1 cellular context compared by ENCODE assay signal in genomic region chr10:92688927-92689662, GRCh38.
TF ChIP-seq lines count a peak whose summit lies in the region.

No MANE protein-coding gene starts in this region.

TF ChIP-seq in HepG2, 621 proteins besides CTCF, POLR2A, EP300 and RAD21 (continued from another document and continues in another):
- no peak for TF ChIP-seq ZBTB40 (IDR thresholded peaks at IDR 0.05)
- peak; percentile 49; the same call in 1 of the 2 replicates for TF ChIP-seq ZBTB40 (CRISPR knock-in tag; IDR thresholded peaks at IDR 0.05)
- peak; percentile 35 for TF ChIP-seq ZNF883 (CRISPR knock-in tag; IDR thresholded peaks at IDR 0.05; ENCODE audit: not compliant biosample characterization)
- TF ChIP-seq MTF2 (CRISPR knock-in tag; IDR thresholded peaks at IDR 0.05; ENCODE audit: borderline replicate concordance) = peak; percentile 82; the same call in 1 of the 2 replicates
- 0 out of 2 replicates have a peak, but pooled peaks have one; percentile 32 for TF ChIP-seq GFI1 (CRISPR knock-in tag; IDR thresholded peaks at IDR 0.05; ENCODE audit: borderline replicate concordance)
- TF ChIP-seq UBTF (CRISPR knock-in tag; IDR thresholded peaks at IDR 0.05) = peak; percentile 92
- TF ChIP-seq ZNF572 (CRISPR knock-in tag; IDR thresholded peaks at IDR 0.05) = peak; percentile 96; the same call in 1 of the 2 replicates
- peak; percentile 19 for TF ChIP-seq ZNF18 (CRISPR knock-in tag; IDR thresholded peaks at IDR 0.05; ENCODE audit: insufficient replicate concordance)
- TF ChIP-seq BCL6 (CRISPR knock-in tag; IDR thresholded peaks at IDR 0.05) = no peak
- TF ChIP-seq SMYD3 (CRISPR knock-in tag; IDR thresholded peaks at IDR 0.05) = no peak
- TF ChIP-seq U2AF1 (optimal IDR thresholded peaks at IDR 0.05; ENCODE audit: low read depth, low read length) = peak; percentile 32
- TF ChIP-seq ZNF781 (CRISPR knock-in tag; IDR thresholded peaks at IDR 0.05; ENCODE audit: borderline replicate concordance, not compliant biosample characterization) = peak; percentile 79
- TF ChIP-seq CBFB (CRISPR knock-in tag; IDR thresholded peaks at IDR 0.05) = peak; percentile 67; the same call in 1 of the 2 replicates
- TF ChIP-seq KDM3A (CRISPR knock-in tag; IDR thresholded peaks at IDR 0.05; ENCODE audit: low read depth) = peak; percentile 20; the same call in 1 of the 2 replicates
- TF ChIP-seq IRF9 (CRISPR knock-in tag; IDR thresholded peaks at IDR 0.05; ENCODE audit: borderline replicate concordance) = no peak; the same call in 1 of the 2 replicates
- no peak for TF ChIP-seq FUBP1 (CRISPR knock-in tag; IDR thresholded peaks at IDR 0.05; ENCODE audit: borderline replicate concordance)
- no peak for TF ChIP-seq XRCC5 (optimal IDR thresholded peaks at IDR 0.05; ENCODE audit: low read length)
- TF ChIP-seq PCBP2 (optimal IDR thresholded peaks at IDR 0.05; ENCODE audit: low read depth, low read length, poor library complexity, severe bottlenecking) = no peak
- TF ChIP-seq ZNF205 (CRISPR knock-in tag; IDR thresholded peaks at IDR 0.05) = peak; percentile 22
- no peak for TF ChIP-seq LCORL (IDR thresholded peaks at IDR 0.05)
- peak; percentile 77 for TF ChIP-seq LCORL (CRISPR knock-in tag; IDR thresholded peaks at IDR 0.05)
- TF ChIP-seq LBX2 (CRISPR knock-in tag; IDR thresholded peaks at IDR 0.05; ENCODE audit: borderline replicate concordance) = 0 out of 2 replicates have a peak, but pooled peaks have one; percentile 57
- no peak; the same call in 1 of the 2 replicates for TF ChIP-seq ESRRA (CRISPR knock-in tag; IDR thresholded peaks at IDR 0.05; ENCODE audit: low read depth)
- 0 out of 2 replicates have a peak, but pooled peaks have one; percentile 20 for TF ChIP-seq NR0B2 (CRISPR knock-in tag; IDR thresholded peaks at IDR 0.05)
- TF ChIP-seq ZHX1 (CRISPR knock-in tag; IDR thresholded peaks at IDR 0.05; ENCODE audit: low read depth) = no peak; the same call in 1 of the 2 replicates
- peak; percentile 16 for TF ChIP-seq RBM39 (IDR thresholded peaks at IDR 0.05; ENCODE audit: low read depth, low read length, poor library complexity, severe bottlenecking)
- TF ChIP-seq ZNF350 (CRISPR knock-in tag; IDR thresholded peaks at IDR 0.05; ENCODE audit: borderline replicate concordance, low read depth) = peak; percentile 80
- TF ChIP-seq FOXC1 (CRISPR knock-in tag; IDR thresholded peaks at IDR 0.05; ENCODE audit: borderline replicate concordance) = peak; percentile 81; the same call in 1 of the 2 replicates
- TF ChIP-seq ZNF644 (CRISPR knock-in tag; IDR thresholded peaks at IDR 0.05; ENCODE audit: low read depth) = 0 out of 2 replicates have a peak, but pooled peaks have one; percentile 23
- TF ChIP-seq ZSCAN25 (CRISPR knock-in tag; IDR thresholded peaks at IDR 0.05) = no peak
- no peak for TF ChIP-seq RXRB (CRISPR knock-in tag; IDR thresholded peaks at IDR 0.05; ENCODE audit: borderline replicate concordance)
- peak; percentile 31; the same call in 1 of the 2 replicates for TF ChIP-seq ZSCAN22 (CRISPR knock-in tag; IDR thresholded peaks at IDR 0.05)
- TF ChIP-seq HNRNPLL (IDR thresholded peaks at IDR 0.05; ENCODE audit: low read depth, low read length, poor library complexity, severe bottlenecking) = peak; percentile 66
